In genomic region chr5:87268126-87268969, GRCh38 we compare ENCODE assay signal across 8 cellular contexts. TPM values are rescaled to one million over a fixed set of nuclear protein-coding genes. Genes with fewer than 3 reads are reported as not detected.
DNase-seq lines count a peak whose midpoint lies in the region; ATAC-seq and TF ChIP-seq lines count a peak whose summit lies in the region.

No MANE protein-coding gene starts in this region.

- no peaks in the 10 kb centered on the region for H3K9me2 ChIP-seq in PC-3 (replicated peaks; ENCODE audit: low read length)

- peaks cover 11% of the 10 kb centered on the region for H3K36me3 ChIP-seq in BLaER1
- no peaks in the 10 kb centered on the region for H3K36me3 ChIP-seq in PC-3 (ENCODE audit: low read depth, low read length)

- no peaks in the 10 kb centered on the region for H3K9me3 Mint-ChIP-seq in natural killer cell

- H3K4me3 Mint-ChIP-seq in natural killer cell, result peak overlapping the region; percentile 99

- H3K36me3 Mint-ChIP-seq in natural killer cell, result no peaks in the 10 kb centered on the region

- H3K9ac ChIP-seq in BLaER1, result peak overlapping the region; percentile 88
- H3K9ac ChIP-seq in PC-3 (ENCODE audit: low read length), result peak overlapping the region; percentile 81

- ATAC-seq in GM19035 (IDR thresholded peaks at IDR 0.05; ENCODE audit: unreplicated experiment) (peak; percentile 56), HG03196 (IDR thresholded peaks at IDR 0.05; ENCODE audit: unreplicated experiment) (peak; percentile 57), PC-3 (peak; percentile 51), natural killer cell (peak; percentile 73 to 82 (median 74))
- ATAC-seq in stimulated activated naive CD8-positive, alpha-beta T cell treated with anti-CD3 and anti-CD28 coated beads, Interleukin-15, Interleukin-2, amounts not matched to agents 100 U/mL and 50 U/mL, for 24 hours, result peak; percentile 67

- H3K27ac ChIP-seq in BLaER1, result peak overlapping the region; percentile 84
- peak overlapping the region; percentile 79 for H3K27ac ChIP-seq in PC-3 (ENCODE audit: low read length)

- H3K27ac Mint-ChIP-seq in natural killer cell, result peak overlapping the region; percentile 93 to 98

- H3F3A ChIP-seq in PC-3 (ENCODE audit: low read length, unreplicated experiment), result no peaks in the 10 kb centered on the region

- H3K4me1 ChIP-seq in BLaER1 (peaks cover 26% of the 10 kb centered on the region), PC-3 (ENCODE audit: insufficient read depth, low read length) (peaks cover 14% of the 10 kb centered on the region; the same call in 1 of the 2 replicates)

- CTCF ChIA-PET in PC-3 (lab: Charles Lee), result interaction anchor here (0.5 to 1.3 kb wide), 4 partner anchors 194 to 282 kb away, joined by 3 to 4 read pairs (median 3); no protein-coding TSS in a partner anchor

- intact Hi-C loops in PC-3 (cut with micrococcal nuclease), result loop anchor here (2.0 to 5.0 kb wide), 3 partner anchors 71 to 148 kb away; no protein-coding TSS in a partner anchor
- intact Hi-C loops in natural killer cell (cut with micrococcal nuclease), result loop anchor here (2.0 to 5.0 kb wide), 3 partner anchors 124 to 194 kb away; no protein-coding TSS in a partner anchor

- no peak for TF ChIP-seq CTCF in PC-3 (conservative IDR thresholded peaks at IDR 0.05; ENCODE audit: low read depth, low read length)
- no peak for TF ChIP-seq CTCF in fibroblast of pulmonary artery (IDR thresholded peaks at IDR 0.05; ENCODE audit: low read length, missing control alignments)
- TF ChIP-seq CTCF in natural killer cell (IDR thresholded peaks at IDR 0.05), result no peak

- DNase-seq in PC-3, result peak; percentile 74
- peak; percentile 58 for DNase-seq in activated effector memory CD4-positive, alpha-beta T cell treated with Interleukin-2 at 50 U/mL for 16 hours
- peak; percentile 64 for DNase-seq in fibroblast of pulmonary artery (ENCODE audit: low read depth)
- peak; percentile 69 for DNase-seq in natural killer cell
- peak; percentile 73 for DNase-seq in stimulated activated naive CD8-positive, alpha-beta T cell treated with anti-CD3 and anti-CD28 coated beads, Interleukin-15, Interleukin-2, amounts not matched to agents 100 U/mL and 50 U/mL, for 24 hours

- H3K79me2 ChIP-seq in PC-3 (ENCODE audit: low read length), result peaks cover 54% of the 10 kb centered on the region

- H3K4me2 ChIP-seq in BLaER1 (peak overlapping the region; percentile 91), PC-3 (ENCODE audit: low read length) (peak overlapping the region; percentile 91)

- H4K20me1 ChIP-seq in BLaER1, result peaks cover 23% of the 10 kb centered on the region
- H4K20me1 ChIP-seq in PC-3 (ENCODE audit: low read length), result 0 out of 2 replicates have a peak, but pooled peaks cover 10% of the 10 kb centered on the region

- H3K9me3 ChIP-seq in BLaER1 (no peaks in the 10 kb centered on the region), PC-3 (ENCODE audit: low read length) (no peaks in the 10 kb centered on the region)

- H3K27me3 ChIP-seq in BLaER1 (no peaks in the 10 kb centered on the region), PC-3 (ENCODE audit: low read length) (no peaks in the 10 kb centered on the region)

- peak overlapping the region; percentile 81 for H2AFZ ChIP-seq in PC-3 (ENCODE audit: low read length)

- POLR2A ChIA-PET in PC-3 (lab: Charles Lee; ENCODE audit: unreplicated experiment), result interaction anchor here (0.5 to 1.4 kb wide), 20 partner anchors 9 to 1778 kb away, joined by 3 to 37 read pairs (median 8); no protein-coding TSS in a partner anchor

- peak overlapping the region; percentile 95 for H3K4me3 ChIP-seq in BLaER1
- H3K4me3 ChIP-seq in PC-3 (ENCODE audit: low read length), result peak overlapping the region; percentile 95
- peak overlapping the region; percentile 94 for H3K4me3 ChIP-seq in fibroblast of pulmonary artery (replicated peaks; ENCODE audit: low read depth, low read length)

- no TSS peak for BruUV-seq in PC-3 (replicated peaks; lab: Mats Ljungman, UMichigan)

- no peaks in the 10 kb centered on the region for H3K27me3 Mint-ChIP-seq in natural killer cell (ENCODE audit: low read depth in 2 of 2)

- H3K4me1 Mint-ChIP-seq in natural killer cell, result peaks cover 23 to 30% of the 10 kb centered on the region in 2 donors

RNA-seq across cellular contexts. Expression of gene RASA1, which starts 0.7 kb away (rescaled TPM):
- total RNA-seq in PC-3 (2014; rRNA removed), result 37.3 and 40.1 TPM in 2 replicates
- 10 to 100 TPM; 20.3 to 26.5 (median 21.2) TPM for total RNA-seq in natural killer cell

Comparison
In these comparisons a context has a peak if more than half of its experiments do, and no peak if none do; other contexts are left out.
1. Peak in every context shown above with its lines: DNase-seq, ATAC-seq, H3K4me3 ChIP-seq and H3K27ac ChIP-seq.